8 cellular contexts compared by ENCODE assay signal in the genomic region with DNA sequence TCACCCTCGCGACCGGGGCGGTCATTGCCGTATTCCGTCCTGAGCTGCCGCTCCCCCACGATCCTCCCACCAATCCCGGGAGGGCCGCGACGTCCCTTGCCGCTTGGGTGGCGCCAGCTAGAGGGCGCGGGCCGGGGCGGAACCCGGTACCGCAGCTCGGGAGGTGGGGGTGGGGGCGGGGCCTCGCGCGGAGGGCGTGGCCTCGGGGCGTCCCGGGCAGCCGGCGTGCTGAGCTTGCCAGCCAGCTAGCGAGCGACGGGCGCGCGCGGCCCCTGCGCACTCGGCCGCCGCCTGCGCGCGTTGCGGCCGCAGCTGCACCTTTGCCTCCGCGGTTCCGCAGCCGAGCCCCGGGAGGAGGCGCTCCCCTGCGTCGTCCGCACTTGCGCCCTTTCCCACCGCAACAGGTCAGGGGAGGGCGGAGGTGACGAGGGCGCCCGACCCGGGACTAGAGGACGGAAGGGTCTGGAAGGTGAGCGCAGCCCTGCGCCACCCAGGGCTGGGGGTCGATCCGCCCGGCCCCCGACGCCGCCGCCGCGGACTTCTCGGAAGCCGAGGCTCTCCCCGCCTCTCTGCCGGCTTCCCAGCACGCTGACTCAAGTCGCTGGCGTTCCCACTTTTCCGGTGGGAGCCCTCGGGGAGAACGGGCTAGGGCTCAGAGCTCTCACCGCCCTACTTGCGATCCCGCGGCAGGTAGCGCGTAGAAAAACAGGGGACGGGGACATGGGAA. TPM values are rescaled to one million over a fixed set of nuclear protein-coding genes. Genes with fewer than 3 reads are reported as not detected.
DNase-seq lines count a peak whose midpoint lies in the region; ATAC-seq and TF ChIP-seq lines count a peak whose summit lies in the region.

A gene with protein sequence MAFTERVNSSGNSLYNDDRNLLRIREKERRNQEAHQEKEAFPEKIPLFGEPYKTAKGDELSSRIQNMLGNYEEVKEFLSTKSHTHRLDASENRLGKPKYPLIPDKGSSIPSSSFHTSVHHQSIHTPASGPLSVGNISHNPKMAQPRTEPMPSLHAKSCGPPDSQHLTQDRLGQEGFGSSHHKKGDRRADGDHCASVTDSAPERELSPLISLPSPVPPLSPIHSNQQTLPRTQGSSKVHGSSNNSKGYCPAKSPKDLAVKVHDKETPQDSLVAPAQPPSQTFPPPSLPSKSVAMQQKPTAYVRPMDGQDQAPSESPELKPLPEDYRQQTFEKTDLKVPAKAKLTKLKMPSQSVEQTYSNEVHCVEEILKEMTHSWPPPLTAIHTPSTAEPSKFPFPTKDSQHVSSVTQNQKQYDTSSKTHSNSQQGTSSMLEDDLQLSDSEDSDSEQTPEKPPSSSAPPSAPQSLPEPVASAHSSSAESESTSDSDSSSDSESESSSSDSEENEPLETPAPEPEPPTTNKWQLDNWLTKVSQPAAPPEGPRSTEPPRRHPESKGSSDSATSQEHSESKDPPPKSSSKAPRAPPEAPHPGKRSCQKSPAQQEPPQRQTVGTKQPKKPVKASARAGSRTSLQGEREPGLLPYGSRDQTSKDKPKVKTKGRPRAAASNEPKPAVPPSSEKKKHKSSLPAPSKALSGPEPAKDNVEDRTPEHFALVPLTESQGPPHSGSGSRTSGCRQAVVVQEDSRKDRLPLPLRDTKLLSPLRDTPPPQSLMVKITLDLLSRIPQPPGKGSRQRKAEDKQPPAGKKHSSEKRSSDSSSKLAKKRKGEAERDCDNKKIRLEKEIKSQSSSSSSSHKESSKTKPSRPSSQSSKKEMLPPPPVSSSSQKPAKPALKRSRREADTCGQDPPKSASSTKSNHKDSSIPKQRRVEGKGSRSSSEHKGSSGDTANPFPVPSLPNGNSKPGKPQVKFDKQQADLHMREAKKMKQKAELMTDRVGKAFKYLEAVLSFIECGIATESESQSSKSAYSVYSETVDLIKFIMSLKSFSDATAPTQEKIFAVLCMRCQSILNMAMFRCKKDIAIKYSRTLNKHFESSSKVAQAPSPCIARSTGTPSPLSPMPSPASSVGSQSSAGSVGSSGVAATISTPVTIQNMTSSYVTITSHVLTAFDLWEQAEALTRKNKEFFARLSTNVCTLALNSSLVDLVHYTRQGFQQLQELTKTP (plus strand): TSS at position 240 of the 727 bp plus-strand sequence. CDS start 13,523 bp downstream, outside the sequence.

- H3K4me3 Mint-ChIP-seq in CD4-positive, CD25-positive, alpha-beta regulatory T cell = peak within 1 kb of the TSS; percentile 92 to 96 (median 95)
- peak within 1 kb of the TSS; percentile 90 for H3K4me3 Mint-ChIP-seq in activated CD4-positive, alpha-beta memory T cell treated with anti-CD3 and anti-CD28 coated beads for 36 hours

- TF ChIP-seq CTCF in lower lobe of right lung (IDR thresholded peaks at IDR 0.05) = peak; percentile 43

- peaks cover 0 to 1% (median 0%) of the 10 kb centered on the region in 7 donors for H3K9me3 Mint-ChIP-seq in CD4-positive, CD25-positive, alpha-beta regulatory T cell
- no peaks in the 10 kb centered on the region for H3K9me3 Mint-ChIP-seq in activated CD4-positive, alpha-beta memory T cell treated with anti-CD3 and anti-CD28 coated beads for 36 hours

- peak within 1 kb of the TSS; percentile 90 to 94 for H3K9ac ChIP-seq in duodenal mucosa (ENCODE audit: low read depth in 1 of 2, low read length in 2 of 2)

- peak; percentile 74 to 76 for ATAC-seq in CD4-positive, CD25-positive, alpha-beta regulatory T cell (ENCODE audit: low read depth in 2 of 2)
- ATAC-seq in GM19438 (IDR thresholded peaks at IDR 0.05; ENCODE audit: low read depth, unreplicated experiment) (peak; percentile 44), HG03571 (IDR thresholded peaks at IDR 0.05; ENCODE audit: unreplicated experiment) (peak; percentile 42), lower lobe of right lung (peak; percentile 93 to 97)

- peaks cover 8% of the 10 kb centered on the region for H3K27me3 Mint-ChIP-seq in CD4-positive, CD25-positive, alpha-beta regulatory T cell
- H3K27me3 Mint-ChIP-seq in activated CD4-positive, alpha-beta memory T cell treated with anti-CD3 and anti-CD28 coated beads for 36 hours = no peaks in the 10 kb centered on the region

- intact Hi-C loops in activated CD4-positive, alpha-beta memory T cell treated with anti-CD3 and anti-CD28 coated beads for 36 hours (cut with micrococcal nuclease) = loop anchor here (1.0 to 10.0 kb wide), 7 partner anchors 42 to 1447 kb away; a partner anchor contains a TSS
- intact Hi-C loops in lower lobe of right lung (cut with DNase I) = no loop called here

- H3K27me3 ChIP-seq in CD4-positive, CD25-positive, alpha-beta regulatory T cell (ENCODE audit: control insufficient read depth, insufficient read depth, low read length) = no peaks in the 10 kb centered on the region
- no peaks in the 10 kb centered on the region for H3K27me3 ChIP-seq in duodenal mucosa (ENCODE audit: control insufficient read depth in 1 of 2, insufficient read depth in 2 of 2, low read length in 2 of 2)
- H3K27me3 ChIP-seq in lower lobe of right lung (ENCODE audit: low read depth) = no peaks in the 10 kb centered on the region

- peaks cover 45% of the 10 kb centered on the region for H3K4me1 ChIP-seq in CD4-positive, CD25-positive, alpha-beta regulatory T cell (ENCODE audit: control insufficient read depth, insufficient read depth, low read length, poor library complexity, severe bottlenecking)
- H3K4me1 ChIP-seq in duodenal mucosa (ENCODE audit: control insufficient read depth in 1 of 2, insufficient read depth in 2 of 2, low read length in 2 of 2) = peaks cover 17 to 20% of the 10 kb centered on the region in 2 donors
- peaks cover 49% of the 10 kb centered on the region for H3K4me1 ChIP-seq in lower lobe of right lung

- DNase-seq in CD4-positive, CD25-positive, alpha-beta regulatory T cell = peak; percentile 84 to 93 (median 86)
- DNase-seq in NCI-H82 (lab: John Stamatoyannopoulos, UW) (peak; percentile 93), lower lobe of right lung (peak; percentile 96)
- DNase-seq in activated CD4-positive, alpha-beta memory T cell treated with anti-CD3 and anti-CD28 coated beads for 36 hours = peak; percentile 94
- peak; percentile 65 to 74 (median 70) for DNase-seq in stimulated activated CD4-positive, alpha-beta T cell treated with anti-CD3 and anti-CD28 coated beads, TNF-alpha, amount 100 ng/mL, for 4 hours (ENCODE audit: low read depth in 3 of 3)

- no peaks in the 10 kb centered on the region for H3K36me3 ChIP-seq in CD4-positive, CD25-positive, alpha-beta regulatory T cell (ENCODE audit: control insufficient read depth, insufficient read depth, low read length)
- H3K36me3 ChIP-seq in duodenal mucosa (ENCODE audit: control insufficient read depth in 1 of 2, insufficient read depth in 2 of 2, low read length in 2 of 2) (peaks cover 3 to 7% of the 10 kb centered on the region in 2 donors), lower lobe of right lung (peaks cover 3% of the 10 kb centered on the region)

- H3K4me3 ChIP-seq in CD4-positive, CD25-positive, alpha-beta regulatory T cell (ENCODE audit: low read depth, low read length) = peak within 1 kb of the TSS; percentile 90
- H3K4me3 ChIP-seq in duodenal mucosa (ENCODE audit: low read depth in 1 of 2, low read length in 2 of 2) (peak within 1 kb of the TSS; percentile 78 to 92), lower lobe of right lung (peak within 1 kb of the TSS; percentile 90)

- POLR2A ChIA-PET in activated CD4-positive, alpha-beta memory T cell treated with anti-CD3 and anti-CD28 coated beads for 36 hours (lab: Charles Lee) = interaction anchor here (0.6 to 3.3 kb wide), 14 partner anchors 9 to 286 kb away, joined by 3 to 103 read pairs (median 6); a partner anchor contains a TSS

- CTCF ChIA-PET in activated CD4-positive, alpha-beta memory T cell treated with anti-CD3 and anti-CD28 coated beads for 36 hours (lab: Charles Lee) = interaction anchor here (0.6 to 7.0 kb wide), 21 partner anchors 10 to 530 kb away, joined by 3 to 45 read pairs (median 6); a partner anchor contains a TSS

- peaks cover 5% of the 10 kb centered on the region for H3K36me3 Mint-ChIP-seq in CD4-positive, CD25-positive, alpha-beta regulatory T cell
- peaks cover 6% of the 10 kb centered on the region for H3K36me3 Mint-ChIP-seq in activated CD4-positive, alpha-beta memory T cell treated with anti-CD3 and anti-CD28 coated beads for 36 hours

- peak within 1 kb of the TSS; percentile 93 to 97 (median 96) for H3K27ac Mint-ChIP-seq in CD4-positive, CD25-positive, alpha-beta regulatory T cell
- H3K27ac Mint-ChIP-seq in activated CD4-positive, alpha-beta memory T cell treated with anti-CD3 and anti-CD28 coated beads for 36 hours = peak within 1 kb of the TSS; percentile 95

- peak within 1 kb of the TSS; percentile 82 for H3K27ac ChIP-seq in CD4-positive, CD25-positive, alpha-beta regulatory T cell (ENCODE audit: insufficient read depth, low read length, poor library complexity, severe bottlenecking)
- H3K27ac ChIP-seq in duodenal mucosa (ENCODE audit: low read depth, low read length) = peak within 1 kb of the TSS; percentile 97
- peak within 1 kb of the TSS; percentile 97 for H3K27ac ChIP-seq in lower lobe of right lung

- peaks cover 38 to 55% (median 46%) of the 10 kb centered on the region in 4 donors for H3K4me1 Mint-ChIP-seq in CD4-positive, CD25-positive, alpha-beta regulatory T cell
- H3K4me1 Mint-ChIP-seq in activated CD4-positive, alpha-beta memory T cell treated with anti-CD3 and anti-CD28 coated beads for 36 hours (ENCODE audit: low read depth) = peaks cover 49% of the 10 kb centered on the region

- no peaks in the 10 kb centered on the region for H3K9me3 ChIP-seq in CD4-positive, CD25-positive, alpha-beta regulatory T cell (ENCODE audit: control insufficient read depth in 2 of 2, low read length in 2 of 2)
- H3K9me3 ChIP-seq in duodenal mucosa (ENCODE audit: control insufficient read depth in 1 of 2, low read length in 2 of 2) (no peaks in the 10 kb centered on the region), lower lobe of right lung (no peaks in the 10 kb centered on the region)

RNA-seq across cellular contexts. Expression of the gene that starts here (rescaled TPM):
- total RNA-seq in CD4-positive, CD25-positive, alpha-beta regulatory T cell = 122 TPM
- polyA plus RNA-seq in CD4-positive, CD25-positive, alpha-beta regulatory T cell = 10 to 100 TPM; 18.1 to 43.3 (median 28.0) TPM
- total RNA-seq in activated CD4-positive, alpha-beta memory T cell treated with anti-CD3 and anti-CD28 coated beads for 36 hours = 10 to 100 TPM; 46.1 to 50.8 TPM
- 90.6 TPM for total RNA-seq in lower lobe of right lung

Comparison
In these comparisons a context has a peak if more than half of its experiments do, and no peak if none do; other contexts are left out.
1. Peak in every context shown above with its lines: DNase-seq, ATAC-seq, H3K4me3 ChIP-seq and H3K27ac ChIP-seq.
2. ATAC-seq: peak in every context shown above with its lines; median percentile 95 in lower lobe of right lung; 75 in CD4-positive, CD25-positive, alpha-beta regulatory T cell; 44 in GM19438; 42 in HG03571.